25 cellular contexts compared by ENCODE assay signal in genomic region chr7:86123476-86123875, GRCh38.
"Had no signal": no experiment of that assay in that cellular context is flagged by ENCODE, and none has a peak within 500 bp of the region (broad histone marks: within the 10 kb centered on the region; RNA-seq: fewer than 3 reads in every experiment).

No MANE protein-coding gene starts in this region.

- H3K36me3 ChIP-seq: brain microvascular endothelial cell, esophagus muscularis mucosa, gastrocnemius medialis, heart right ventricle, WERI-Rb-1 had no signal

- H3K79me2 ChIP-seq: hepatocyte had no signal

- H3K27ac ChIP-seq: brain microvascular endothelial cell, coronary artery, esophagus muscularis mucosa, foreskin keratinocyte, gastrocnemius medialis, heart right ventricle, hepatocyte, WERI-Rb-1 had no signal

- H3K9me3 ChIP-seq: esophagus muscularis mucosa, gastrocnemius medialis had no signal

- H3K27me3 ChIP-seq: brain microvascular endothelial cell, esophagus muscularis mucosa, foreskin keratinocyte, gastrocnemius medialis, heart right ventricle, hepatocyte had no signal

- DNase-seq: activated B cell treated with CpG ODN at 0.5 μM for 24 hours; activated CD4-positive, alpha-beta T cell treated with anti-CD3 and anti-CD28 coated beads for 48 hours; activated CD4-positive, alpha-beta T cell treated with anti-CD3 and anti-CD28 coated beads, Interleukin-2, amount 50 U/mL, for 1 hour; activated CD4-positive, alpha-beta T cell treated with anti-CD3 and anti-CD28 coated beads, Interleukin-2, amount 50 U/mL, for 48 hours; activated CD8-positive, alpha-beta memory T cell treated with anti-CD3 and anti-CD28 coated beads for 24 hours; activated CD8-positive, alpha-beta T cell treated with anti-CD3 and anti-CD28 coated beads for 36 hours; activated effector memory CD4-positive, alpha-beta T cell treated with Interleukin-2 at 50 U/mL for 16 hours; activated gamma-delta T cell treated with Interleukin-2 at 50 U/mL for 16 hours; activated naive CD4-positive, alpha-beta T cell treated with anti-CD3 and anti-CD28 coated beads, Interleukin-2, amount 50 U/mL, for 16 hours; activated naive CD4-positive, alpha-beta T cell treated with Interleukin-2 at 50 U/mL for 16 hours; activated T-cell treated with anti-CD3 and anti-CD28 coated beads, Interleukin-2, amount 50 U/mL, for 4 hours; amniotic stem cell; anterior cingulate cortex; brain microvascular endothelial cell; effector CD4-positive, alpha-beta T cell; effector memory CD8-positive, alpha-beta T cell; erythroblast; foreskin keratinocyte; gastrocnemius medialis; heart right ventricle; T1000; WERI-Rb-1 had no signal

- H3K4me3 ChIP-seq: coronary artery, esophagus muscularis mucosa, gastrocnemius medialis, heart right ventricle, hepatocyte had no signal

- H3K4me1 ChIP-seq: esophagus muscularis mucosa, foreskin keratinocyte, gastrocnemius medialis, heart right ventricle had no signal

- H3K4me2 ChIP-seq: hepatocyte had no signal

- H2AFZ ChIP-seq: hepatocyte had no signal
